1 cellular context compared by ENCODE assay signal in genomic region chrX:23637187-23637586, GRCh38.
TF ChIP-seq lines count a peak whose summit lies in the region.

No MANE protein-coding gene starts in this region.

TF ChIP-seq in HCT116, 20 proteins besides CTCF, POLR2A, EP300 and RAD21 (continued from another document):
- TF ChIP-seq, protein P1, sequence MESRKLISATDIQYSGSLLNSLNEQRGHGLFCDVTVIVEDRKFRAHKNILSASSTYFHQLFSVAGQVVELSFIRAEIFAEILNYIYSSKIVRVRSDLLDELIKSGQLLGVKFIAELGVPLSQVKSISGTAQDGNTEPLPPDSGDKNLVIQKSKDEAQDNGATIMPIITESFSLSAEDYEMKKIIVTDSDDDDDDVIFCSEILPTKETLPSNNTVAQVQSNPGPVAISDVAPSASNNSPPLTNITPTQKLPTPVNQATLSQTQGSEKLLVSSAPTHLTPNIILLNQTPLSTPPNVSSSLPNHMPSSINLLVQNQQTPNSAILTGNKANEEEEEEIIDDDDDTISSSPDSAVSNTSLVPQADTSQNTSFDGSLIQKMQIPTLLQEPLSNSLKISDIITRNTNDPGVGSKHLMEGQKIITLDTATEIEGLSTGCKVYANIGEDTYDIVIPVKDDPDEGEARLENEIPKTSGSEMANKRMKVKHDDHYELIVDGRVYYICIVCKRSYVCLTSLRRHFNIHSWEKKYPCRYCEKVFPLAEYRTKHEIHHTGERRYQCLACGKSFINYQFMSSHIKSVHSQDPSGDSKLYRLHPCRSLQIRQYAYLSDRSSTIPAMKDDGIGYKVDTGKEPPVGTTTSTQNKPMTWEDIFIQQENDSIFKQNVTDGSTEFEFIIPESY (IDR thresholded peaks at IDR 0.05; ENCODE audit: extremely low read depth, insufficient replicate concordance, low read length), result no peak
- TF ChIP-seq TCF7L2 (IDR thresholded peaks at IDR 0.05; ENCODE audit: borderline replicate concordance, extremely low read depth, insufficient read depth, insufficient read length), result no peak
- no peak for TF ChIP-seq SIN3A (IDR thresholded peaks at IDR 0.05; ENCODE audit: low read depth)
- no peak for TF ChIP-seq ZNF274 (IDR thresholded peaks at IDR 0.05; ENCODE audit: low read depth, low read length)
- no peak for TF ChIP-seq JUND (IDR thresholded peaks at IDR 0.05)
- TF ChIP-seq EGR1 (IDR thresholded peaks at IDR 0.05; ENCODE audit: low read depth), result no peak
- TF ChIP-seq EZH2phosphoT487 (IDR thresholded peaks at IDR 0.05; ENCODE audit: borderline replicate concordance), result no peak
- TF ChIP-seq ELF1 (IDR thresholded peaks at IDR 0.05; ENCODE audit: borderline replicate concordance, low read depth), result no peak
- TF ChIP-seq CBX3 (IDR thresholded peaks at IDR 0.05; ENCODE audit: low read depth), result no peak
- TF ChIP-seq, protein P2, sequence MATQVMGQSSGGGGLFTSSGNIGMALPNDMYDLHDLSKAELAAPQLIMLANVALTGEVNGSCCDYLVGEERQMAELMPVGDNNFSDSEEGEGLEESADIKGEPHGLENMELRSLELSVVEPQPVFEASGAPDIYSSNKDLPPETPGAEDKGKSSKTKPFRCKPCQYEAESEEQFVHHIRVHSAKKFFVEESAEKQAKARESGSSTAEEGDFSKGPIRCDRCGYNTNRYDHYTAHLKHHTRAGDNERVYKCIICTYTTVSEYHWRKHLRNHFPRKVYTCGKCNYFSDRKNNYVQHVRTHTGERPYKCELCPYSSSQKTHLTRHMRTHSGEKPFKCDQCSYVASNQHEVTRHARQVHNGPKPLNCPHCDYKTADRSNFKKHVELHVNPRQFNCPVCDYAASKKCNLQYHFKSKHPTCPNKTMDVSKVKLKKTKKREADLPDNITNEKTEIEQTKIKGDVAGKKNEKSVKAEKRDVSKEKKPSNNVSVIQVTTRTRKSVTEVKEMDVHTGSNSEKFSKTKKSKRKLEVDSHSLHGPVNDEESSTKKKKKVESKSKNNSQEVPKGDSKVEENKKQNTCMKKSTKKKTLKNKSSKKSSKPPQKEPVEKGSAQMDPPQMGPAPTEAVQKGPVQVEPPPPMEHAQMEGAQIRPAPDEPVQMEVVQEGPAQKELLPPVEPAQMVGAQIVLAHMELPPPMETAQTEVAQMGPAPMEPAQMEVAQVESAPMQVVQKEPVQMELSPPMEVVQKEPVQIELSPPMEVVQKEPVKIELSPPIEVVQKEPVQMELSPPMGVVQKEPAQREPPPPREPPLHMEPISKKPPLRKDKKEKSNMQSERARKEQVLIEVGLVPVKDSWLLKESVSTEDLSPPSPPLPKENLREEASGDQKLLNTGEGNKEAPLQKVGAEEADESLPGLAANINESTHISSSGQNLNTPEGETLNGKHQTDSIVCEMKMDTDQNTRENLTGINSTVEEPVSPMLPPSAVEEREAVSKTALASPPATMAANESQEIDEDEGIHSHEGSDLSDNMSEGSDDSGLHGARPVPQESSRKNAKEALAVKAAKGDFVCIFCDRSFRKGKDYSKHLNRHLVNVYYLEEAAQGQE (IDR thresholded peaks at IDR 0.05; ENCODE audit: low read depth), result no peak
- TF ChIP-seq YY1 (IDR thresholded peaks at IDR 0.05; ENCODE audit: extremely low read depth, insufficient replicate concordance, low read depth, low read length), result no peak
- TF ChIP-seq MAX (IDR thresholded peaks at IDR 0.05), result no peak
- TF ChIP-seq SP1 (IDR thresholded peaks at IDR 0.05; ENCODE audit: low read depth), result no peak
- TF ChIP-seq POLR2AphosphoS5 (IDR thresholded peaks at IDR 0.05; ENCODE audit: low read depth, low read length), result no peak
